ENCODE assay signal across 8 cellular contexts in the genomic region with DNA sequence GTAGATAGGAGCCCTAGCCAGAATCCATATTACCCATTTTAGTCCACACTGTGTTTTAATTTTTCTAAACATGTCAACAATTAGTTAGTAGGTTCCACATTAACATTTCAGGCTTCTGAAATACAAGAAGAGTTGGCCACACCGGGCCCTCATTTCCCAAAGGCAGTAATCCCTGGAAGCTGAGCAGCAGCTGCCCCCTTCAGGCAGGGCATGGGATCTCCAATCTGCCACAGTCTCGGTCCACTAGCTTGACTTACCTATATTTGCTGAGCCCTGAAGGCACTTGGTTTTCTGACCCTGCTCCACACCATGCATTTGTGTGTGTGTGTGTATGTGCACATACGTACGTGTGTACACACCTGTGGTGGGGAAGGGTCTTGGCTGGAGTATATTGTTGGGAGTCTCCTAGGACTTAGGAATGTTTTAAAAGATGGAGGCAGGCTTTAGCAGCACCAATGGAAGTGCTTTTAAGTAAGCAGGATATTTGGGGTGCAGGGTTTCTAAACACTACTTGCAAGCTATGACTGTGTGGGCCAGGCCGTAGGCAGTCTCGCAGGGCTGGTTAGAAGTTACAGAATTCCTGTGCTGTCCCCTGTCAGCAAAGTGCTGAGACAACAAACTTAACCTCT.
DNase-seq lines count a peak whose midpoint lies in the region; TF ChIP-seq lines count a peak whose summit lies in the region.
"Had no signal": no experiment of that assay in that cellular context is flagged by ENCODE, and none has a peak within 500 bp of the region (broad histone marks: within the 10 kb centered on the region; RNA-seq: fewer than 3 reads in every experiment).

No MANE protein-coding gene starts in this region.

- no peak overlapping the region for H3K27ac ChIP-seq in Karpas-422 (ENCODE audit: low read length)
- H3K27ac ChIP-seq in VCaP = no peak overlapping the region
- no peak overlapping the region for H3K27ac ChIP-seq in neural cell (ENCODE audit: low read length)
- H3K27ac ChIP-seq: breast epithelium had no signal

- H3K9ac ChIP-seq in Karpas-422 (ENCODE audit: low read length) (no peak overlapping the region), neural cell (ENCODE audit: low read length) (no peak overlapping the region)

- H3K4me2 ChIP-seq in Karpas-422 (ENCODE audit: low read depth, low read length, poor library complexity, severe bottlenecking) = no peak overlapping the region
- no peak overlapping the region for H3K4me2 ChIP-seq in neural cell (ENCODE audit: low read length)

- no peaks in the 10 kb centered on the region for H3K4me1 ChIP-seq in Karpas-422 (ENCODE audit: low read length)
- H3K4me1 ChIP-seq: breast epithelium had no signal

- H3K27me3 ChIP-seq in Karpas-422 (ENCODE audit: low read length) (no peaks in the 10 kb centered on the region), neural cell (ENCODE audit: insufficient read depth, low read depth, low read length) (no peaks in the 10 kb centered on the region)

- peak; percentile 76 for DNase-seq in Karpas-422
- DNase-seq in activated gamma-delta T cell (lab: John Stamatoyannopoulos, UW) = no peak
- no peak for DNase-seq in activated CD8-positive, alpha-beta memory T cell treated with anti-CD3 and anti-CD28 coated beads, Interleukin-2, amount 50 U/mL, for 4 hours
- no peak for DNase-seq in AG20443 (ENCODE audit: low spot score)

- H3K9me3 ChIP-seq in Karpas-422 (ENCODE audit: low read length) = no peaks in the 10 kb centered on the region
- no peaks in the 10 kb centered on the region for H3K9me3 ChIP-seq in neural cell (ENCODE audit: low read length)
- H3K9me3 ChIP-seq: breast epithelium had no signal

- peak; percentile 71 for TF ChIP-seq CTCF in GM12875 (IDR thresholded peaks at IDR 0.05; ENCODE audit: borderline replicate concordance, insufficient read depth, low read depth, low read length)
- peak; percentile 89 for TF ChIP-seq CTCF in VCaP (conservative IDR thresholded peaks at IDR 0.05)
- peak; percentile 16 for TF ChIP-seq CTCF in neural cell (IDR thresholded peaks at IDR 0.05; ENCODE audit: poor library complexity, severe bottlenecking)

- H3K79me2 ChIP-seq in Karpas-422 (ENCODE audit: low read length) = no peaks in the 10 kb centered on the region
- H3K79me2 ChIP-seq in neural cell (replicated peaks; ENCODE audit: insufficient read depth, low read length) = no peaks in the 10 kb centered on the region

- H4K20me1 ChIP-seq in Karpas-422 (ENCODE audit: insufficient read depth, low read depth, low read length) (no peaks in the 10 kb centered on the region), neural cell (ENCODE audit: insufficient read depth) (no peaks in the 10 kb centered on the region)

- no peak for TF ChIP-seq EP300 in neural cell (conservative IDR thresholded peaks at IDR 0.05; ENCODE audit: poor library complexity, severe bottlenecking)

- H3F3A ChIP-seq in neural cell (ENCODE audit: insufficient read depth, low read length, poor library complexity, severe bottlenecking) = no peaks in the 10 kb centered on the region

- H3K9me2 ChIP-seq in Karpas-422 (replicated peaks; ENCODE audit: insufficient read depth, low read length) (no peaks in the 10 kb centered on the region), neural cell (ENCODE audit: insufficient read depth, low read length) (no peaks in the 10 kb centered on the region)

- no peak for TF ChIP-seq RAD21 in neural cell (conservative IDR thresholded peaks at IDR 0.05)

- H3K36me3 ChIP-seq in Karpas-422 (ENCODE audit: insufficient read depth, low read length) (no peaks in the 10 kb centered on the region), neural cell (ENCODE audit: insufficient read depth, low read length) (no peaks in the 10 kb centered on the region)
- H3K36me3 ChIP-seq: breast epithelium had no signal

- H2AFZ ChIP-seq in Karpas-422 (ENCODE audit: low read length) (no peak overlapping the region), neural cell (ENCODE audit: low read depth, low read length) (no peak overlapping the region)

- H3K4me3 ChIP-seq in GM12875 (ENCODE audit: low read depth, low read length) (no peak overlapping the region), Karpas-422 (ENCODE audit: low read length) (no peak overlapping the region), neural cell (ENCODE audit: low read length) (no peak overlapping the region)
- H3K4me3 ChIP-seq: breast epithelium had no signal

TF ChIP-seq in neural cell, 6 proteins besides CTCF, POLR2A, EP300 and RAD21:
- no peak for TF ChIP-seq EZH2 (IDR thresholded peaks at IDR 0.05; ENCODE audit: borderline replicate concordance, insufficient read depth, low read length, poor library complexity, severe bottlenecking)

Comparison
In these comparisons a context has a peak if more than half of its experiments do, and no peak if none do; other contexts are left out.
1. CTCF ChIP-seq: peak in every context shown above with its lines; median percentile 89 in VCaP; 71 in GM12875; 16 in neural cell.